Comparison of ENCODE assay signal across 8 cellular contexts in the genomic region with DNA sequence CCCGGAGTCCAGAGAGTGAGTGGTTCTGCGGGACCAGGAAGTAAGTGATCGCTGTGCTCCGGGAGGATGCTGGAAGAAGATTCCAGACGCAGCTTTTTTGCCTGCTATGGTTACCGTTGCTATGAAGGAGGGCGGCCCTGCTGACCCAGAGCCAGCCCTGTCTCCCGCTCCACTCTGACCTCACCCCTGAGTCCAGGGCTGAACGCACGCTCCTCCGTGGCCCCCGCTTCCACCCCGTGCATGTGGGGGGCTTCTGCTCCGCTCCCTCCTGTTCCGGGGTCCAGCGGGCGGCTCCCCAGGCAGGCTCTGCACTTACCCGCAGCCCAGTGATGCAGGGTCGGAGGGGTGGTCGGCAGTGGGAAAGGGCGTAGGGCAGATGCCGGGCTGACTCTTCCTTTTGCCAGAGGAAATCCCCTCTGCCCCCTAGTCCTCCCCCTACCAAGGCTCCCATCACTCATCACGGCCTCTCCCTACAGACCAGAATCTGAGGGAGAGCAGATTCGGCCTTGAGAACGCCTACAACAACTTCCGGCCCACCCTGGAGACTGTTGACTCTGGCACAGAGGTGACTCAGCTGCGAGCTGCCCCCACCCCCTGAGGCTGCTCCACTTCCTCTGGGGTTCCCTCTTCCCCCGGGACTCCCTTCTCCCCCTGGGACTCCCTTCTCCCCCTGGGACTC. TPM values are rescaled to one million over a fixed set of nuclear protein-coding genes. Genes with fewer than 3 reads are reported as not detected.
DNase-seq lines count a peak whose midpoint lies in the region; ATAC-seq and TF ChIP-seq lines count a peak whose summit lies in the region.

No MANE protein-coding gene starts in this region.

- peak; percentile 48 for DNase-seq in GM12864 (ENCODE audit: low read depth)
- DNase-seq in NCI-H146 treated with DMSO at 0.1 percent for 48 hours (lab: John Stamatoyannopoulos, UW; ENCODE audit: unreplicated experiment): peak; percentile 5
- DNase-seq in activated CD4-positive, alpha-beta T cell treated with anti-CD3 and anti-CD28 coated beads, Interleukin-2, amount 10 ng/mL, durations not matched to agents 7 days and 5 days: peak; percentile 78
- peak in 7 of 10 donors; percentile 6 to 77 (median 44) for DNase-seq in dorsolateral prefrontal cortex
- DNase-seq in lung (ENCODE audit: low spot score): peak; percentile 65
- peak; percentile 46 for DNase-seq in stimulated activated CD8-positive, alpha-beta memory T cell treated with anti-CD3 and anti-CD28 coated beads, Interleukin-15, amount 100 ng/mL, for 1 hour (ENCODE audit: low read depth)
- no peak for DNase-seq in cortex of kidney (lab: John Stamatoyannopoulos, UW)

- peaks cover 0 to 2% of the 10 kb centered on the region in 2 donors for H3K9me3 ChIP-seq in lung (ENCODE audit: control insufficient read depth in 2 of 2, insufficient read depth in 1 of 2, low read length in 1 of 2)

- peak overlapping the region; percentile 78 for H3K4me3 Mint-ChIP-seq in activated CD4-positive, alpha-beta T cell treated with anti-CD3 and anti-CD28 coated beads, Interleukin-2, amount 10 ng/mL, durations not matched to agents 7 days and 5 days

- H3K36me3 Mint-ChIP-seq in activated CD4-positive, alpha-beta T cell treated with anti-CD3 and anti-CD28 coated beads, Interleukin-2, amount 10 ng/mL, durations not matched to agents 7 days and 5 days (ENCODE audit: low read depth): no peaks in the 10 kb centered on the region

- POLR2A ChIA-PET in activated CD4-positive, alpha-beta T cell treated with anti-CD3 and anti-CD28 coated beads, Interleukin-2, amount 10 ng/mL, durations not matched to agents 7 days and 5 days (lab: Charles Lee): no interaction called here

- H3K4me1 ChIP-seq in lung (ENCODE audit: control insufficient read depth in 2 of 2, insufficient read depth in 2 of 2, low read length in 2 of 2): peaks cover 0 to 2% of the 10 kb centered on the region in 2 donors

- H3K4me3 ChIP-seq in GM12864 (ENCODE audit: low read depth, low read length) (peak overlapping the region; percentile 64), dorsolateral prefrontal cortex (peak overlapping the region; percentile 20 to 70 (median 54)), lung (no peak overlapping the region)

- peak overlapping the region in 29 of 59 donors; percentile 20 to 91 (median 58) for H3K27ac ChIP-seq in dorsolateral prefrontal cortex
- H3K27ac ChIP-seq in lung (ENCODE audit: low read depth in 1 of 2, low read length in 1 of 2): peak overlapping the region; percentile 52 to 62

- ATAC-seq in HG02571 (IDR thresholded peaks at IDR 0.05; ENCODE audit: unreplicated experiment): peak; percentile 72
- ATAC-seq in lung (ENCODE audit: insufficient read depth, low FRiP score): peak; percentile 73

- H3K4me1 Mint-ChIP-seq in activated CD4-positive, alpha-beta T cell treated with anti-CD3 and anti-CD28 coated beads, Interleukin-2, amount 10 ng/mL, durations not matched to agents 7 days and 5 days: peaks cover 17% of the 10 kb centered on the region

- H3K36me3 ChIP-seq in lung (ENCODE audit: control insufficient read depth in 2 of 2, insufficient read depth in 2 of 2, low read length in 2 of 2): no peaks in the 10 kb centered on the region

- intact Hi-C loops in dorsolateral prefrontal cortex (cut with DNase I): no loop called here

- 1 to 2% methylated on average over 27 to 28 of the region's 28 CpGs for WGBS in lung, 2 donors

- TF ChIP-seq CTCF in GM12864 (IDR thresholded peaks at IDR 0.05; ENCODE audit: low read depth, low read length, missing control alignments) (no peak), dorsolateral prefrontal cortex (IDR thresholded peaks at IDR 0.05 in 54 of 56, conservative IDR thresholded peaks at IDR 0.05 in 2 of 56; ENCODE audit: low read depth in 1 of 56, partially characterized antibody in 56 of 56) (no peak), lung (IDR thresholded peaks at IDR 0.05; ENCODE audit: control extremely low read depth, extremely low read depth) (no peak)

- peaks cover 8% of the 10 kb centered on the region for H3K27me3 Mint-ChIP-seq in activated CD4-positive, alpha-beta T cell treated with anti-CD3 and anti-CD28 coated beads, Interleukin-2, amount 10 ng/mL, durations not matched to agents 7 days and 5 days

- peaks cover 0 to 32% (median 0%) of the 10 kb centered on the region in 45 donors for H3K27me3 ChIP-seq in dorsolateral prefrontal cortex
- H3K27me3 ChIP-seq in lung (ENCODE audit: control insufficient read depth, insufficient read depth): no peaks in the 10 kb centered on the region

- H3K27ac Mint-ChIP-seq in activated CD4-positive, alpha-beta T cell treated with anti-CD3 and anti-CD28 coated beads, Interleukin-2, amount 10 ng/mL, durations not matched to agents 7 days and 5 days: peak overlapping the region; percentile 96

- no peaks in the 10 kb centered on the region for H3K9me3 Mint-ChIP-seq in activated CD4-positive, alpha-beta T cell treated with anti-CD3 and anti-CD28 coated beads, Interleukin-2, amount 10 ng/mL, durations not matched to agents 7 days and 5 days

- CTCF ChIA-PET in activated CD4-positive, alpha-beta T cell treated with anti-CD3 and anti-CD28 coated beads, Interleukin-2, amount 10 ng/mL, durations not matched to agents 7 days and 5 days (lab: Charles Lee): interaction anchor here (1.2 kb wide), 1 partner anchor 10 kb away, joined by 3 read pairs; no protein-coding TSS in a partner anchor

RNA-seq across cellular contexts. Expression of gene MUC17, which starts 2.6 kb away (rescaled TPM):
- total RNA-seq in activated CD4-positive, alpha-beta T cell treated with anti-CD3 and anti-CD28 coated beads, Interleukin-2, amount 10 ng/mL, durations not matched to agents 7 days and 5 days: not detected
- total RNA-seq in dorsolateral prefrontal cortex (under 1 TPM in 2 of 120 experiments, not detected in 118; 0.04 to 0.08 TPM), lung (not detected)
- not detected for polyA plus RNA-seq in lung

RNA-seq across cellular contexts. Expression of gene MUC12, which starts 47.9 kb away (rescaled TPM):
- not detected for total RNA-seq in activated CD4-positive, alpha-beta T cell treated with anti-CD3 and anti-CD28 coated beads, Interleukin-2, amount 10 ng/mL, durations not matched to agents 7 days and 5 days
- total RNA-seq in dorsolateral prefrontal cortex (1 to 10 TPM in 117 of 120 experiments, under 1 TPM in 2, not detected in 1; 0.81 to 9.8 (median 4.2) TPM), lung (1 to 10 TPM; 2.0 to 5.5 TPM)
- 1 to 10 TPM; 1.4 to 3.7 TPM for polyA plus RNA-seq in lung
